Comparison of ENCODE assay signal across 8 cellular contexts in the genomic region with DNA sequence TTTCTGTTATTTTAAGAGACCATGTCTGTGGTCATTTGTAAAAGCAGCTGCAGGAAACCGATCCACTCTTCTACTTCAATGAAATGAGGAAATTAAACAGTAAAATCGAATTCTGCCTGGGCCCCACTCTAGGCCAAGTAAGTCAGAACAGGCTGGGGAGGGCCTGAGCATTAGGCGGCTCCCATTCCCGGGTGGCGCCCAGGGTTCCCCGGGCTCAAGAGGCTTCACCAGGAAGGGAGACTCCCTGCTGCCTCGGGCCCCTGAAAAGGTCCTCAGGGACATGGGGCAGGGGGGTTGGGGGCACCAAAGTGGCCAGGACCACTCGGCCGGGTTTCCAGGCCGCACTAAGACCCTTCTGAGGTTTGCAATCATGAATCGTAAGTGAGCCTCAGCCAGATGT.
"Had no signal": no experiment of that assay in that cellular context is flagged by ENCODE, and none has a peak within 500 bp of the region (broad histone marks: within the 10 kb centered on the region; RNA-seq: fewer than 3 reads in every experiment).

No MANE protein-coding gene starts in this region.

- H3K9me3 Mint-ChIP-seq: HFFc6 had no signal

- H3K9me3 ChIP-seq: HAP-1 had no signal

- H3K4me3 Mint-ChIP-seq: HFFc6 had no signal

- ATAC-seq: HCT116, K562 had no signal

- DNase-seq: GM23248, GOT3, H7, HFFc6, IMR-90 had no signal

- H3K27ac Mint-ChIP-seq: HFFc6 had no signal
